ENCODE assay signal across 11 cellular contexts in genomic region chr1:27719286-27720251, GRCh38. TPM values are rescaled to one million over a fixed set of nuclear protein-coding genes. Genes with fewer than 3 reads are reported as not detected.
DNase-seq lines count a peak whose midpoint lies in the region; ATAC-seq and TF ChIP-seq lines count a peak whose summit lies in the region.
"Had no signal": no experiment of that assay in that cellular context is flagged by ENCODE, and none has a peak within 500 bp of the region (broad histone marks: within the 10 kb centered on the region; RNA-seq: fewer than 3 reads in every experiment).

No MANE protein-coding gene starts in this region.

- POLR2A ChIA-PET in MCF 10A (lab: Yijun Ruan, JAX) (interaction anchor here (0.6 to 1.0 kb wide), 4 partner anchors 23 to 770 kb away, joined by 3 read pairs; no protein-coding TSS in a partner anchor), Panc1 (lab: Charles Lee) (interaction anchor here (0.7 to 1.1 kb wide), 3 partner anchors 14 to 1414 kb away, joined by 3 to 6 read pairs (median 3); no protein-coding TSS in a partner anchor)

- H3K4me1 ChIP-seq in breast epithelium = no peaks in the 10 kb centered on the region
- H3K4me1 ChIP-seq in Panc1 (ENCODE audit: control insufficient read depth, insufficient read depth, low read length) = no peaks in the 10 kb centered on the region

- H3K4me3 ChIP-seq in breast epithelium = no peak overlapping the region
- H3K4me3 ChIP-seq in Panc1 (ENCODE audit: low read depth in 2 of 2, low read length in 2 of 2) = no peak overlapping the region
- no peak overlapping the region for H3K4me3 ChIP-seq in fibroblast of pulmonary artery (replicated peaks; ENCODE audit: low read depth, low read length)

- no peak overlapping the region for H3K27ac ChIP-seq in breast epithelium
- H3K27ac ChIP-seq in Panc1 (ENCODE audit: low read length) = no peak overlapping the region

- H3K4me3 Mint-ChIP-seq in MCF 10A (ENCODE audit: unreplicated experiment) = no peak overlapping the region
- H3K4me3 Mint-ChIP-seq: CD14-positive monocyte, endodermal cell had no signal

- H3K27me3 Mint-ChIP-seq in MCF 10A (ENCODE audit: insufficient read depth, unreplicated experiment) = peaks cover 53% of the 10 kb centered on the region

- no peaks in the 10 kb centered on the region for H3K36me3 Mint-ChIP-seq in MCF 10A (ENCODE audit: insufficient read depth, unreplicated experiment)
- H3K36me3 Mint-ChIP-seq: CD14-positive monocyte had no signal

- in situ Hi-C loops in Panc1 (cut with HindIII; ENCODE audit: low pct_unique_long_range_greater_than_20kb, low sequenced_read_pairs) = no loop called here

- H3K36me3 ChIP-seq in breast epithelium = no peaks in the 10 kb centered on the region
- H3K36me3 ChIP-seq in Panc1 (ENCODE audit: control insufficient read depth, insufficient read depth, low read length) = no peaks in the 10 kb centered on the region

- H3K27ac Mint-ChIP-seq in MCF 10A (ENCODE audit: low read depth, unreplicated experiment) = no peak overlapping the region
- H3K27ac Mint-ChIP-seq: CD14-positive monocyte, endodermal cell had no signal

- intact Hi-C loops in MCF 10A (cut with micrococcal nuclease) (loop anchor here (1.0 to 10.0 kb wide), 2 partner anchors 50 to 115 kb away; partner anchors contain the start of gene PPP1R8), breast epithelium (cut with DNase I; ENCODE audit: low total_unique reads) (no loop called here), Panc1 (cut with micrococcal nuclease; ENCODE audit: unreplicated experiment) (no loop called here)

- H3K27me3 ChIP-seq in breast epithelium = no peaks in the 10 kb centered on the region
- H3K27me3 ChIP-seq in Panc1 (ENCODE audit: control insufficient read depth, insufficient read depth, low read length) = peaks cover 3% of the 10 kb centered on the region; the same call in 1 of the 2 replicates

- ATAC-seq in Panc1 = peak; percentile 71; the same call in 1 of the 2 replicates
- ATAC-seq in GM18517 (IDR thresholded peaks at IDR 0.05; ENCODE audit: unreplicated experiment) = no peak

- CTCF ChIA-PET in MCF 10A (lab: Yijun Ruan, JAX) (interaction anchor here (0.7 to 1.3 kb wide), 7 partner anchors 10 to 423 kb away, joined by 3 to 9 read pairs (median 4); no protein-coding TSS in a partner anchor), Panc1 (lab: Charles Lee) (interaction anchor here (1.3 to 1.4 kb wide), 2 partner anchors 50 to 53 kb away, joined by 4 read pairs; partner anchors contain the start of gene STX12)

- peaks cover 16% of the 10 kb centered on the region for H3K9me3 Mint-ChIP-seq in MCF 10A (ENCODE audit: unreplicated experiment)

- H3K4me1 Mint-ChIP-seq in MCF 10A (ENCODE audit: insufficient read depth, unreplicated experiment) = no peaks in the 10 kb centered on the region

- TF ChIP-seq POLR2A in breast epithelium (IDR thresholded peaks at IDR 0.05) = no peak

- BruUV-seq in MCF 10A (replicated peaks; lab: Mats Ljungman, UMichigan) (no TSS peak), Panc1 (replicated peaks; lab: Mats Ljungman, UMichigan) (no TSS peak)

- H3K9me3 ChIP-seq in breast epithelium = no peaks in the 10 kb centered on the region
- no peaks in the 10 kb centered on the region for H3K9me3 ChIP-seq in Panc1 (ENCODE audit: control insufficient read depth, insufficient read depth, low read depth, low read length)

- peak; percentile 10 for DNase-seq in MCF 10A (ENCODE audit: unreplicated experiment)
- no peak for DNase-seq in breast epithelium (ENCODE audit: low spot score in 2 of 2)
- DNase-seq in Panc1 (ENCODE audit: low read depth, low spot score) = no peak
- peak; percentile 22 for DNase-seq in fibroblast of pulmonary artery (ENCODE audit: low read depth)
- no peak for DNase-seq in SK-N-DZ (ENCODE audit: low spot score)
- no peak for DNase-seq in central memory CD4-positive, alpha-beta T cell
- DNase-seq in MV-4-11 (lab: John Stamatoyannopoulos, UW) = no peak
- DNase-seq: endodermal cell, NCI-H1092 had no signal

- TF ChIP-seq CTCF in MCF 10A (IDR thresholded peaks at IDR 0.05; ENCODE audit: unreplicated experiment) (peak; percentile 14), breast epithelium (IDR thresholded peaks at IDR 0.05) (no peak), Panc1 (IDR thresholded peaks at IDR 0.05) (no peak; the same call in 1 of the 2 replicates), fibroblast of pulmonary artery (IDR thresholded peaks at IDR 0.05; ENCODE audit: low read length, missing control alignments) (peak; percentile 54)

RNA-seq across cellular contexts. Expression of gene FAM76A, which starts 6.2 kb away (rescaled TPM):
- total RNA-seq in MCF 10A (2022) (9.7 and 9.9 TPM in 2 replicates), breast epithelium (10 to 100 TPM; 13.5 to 34.2 (median 14.4) TPM), Panc1 (2021; ENCODE audit: unreplicated experiment) (15.4 TPM)
- polyA plus RNA-seq in Panc1 (2012; ENCODE audit: insufficient read length) = 7.2 TPM
- 9.1 and 10.8 TPM in 2 replicates for polyA plus RNA-seq in SK-N-DZ (2014; cell fraction: cytosol; rRNA removed)
- polyA plus RNA-seq in SK-N-DZ (2014; cell fraction: nucleus; rRNA removed) = 7.5 and 9.3 TPM in 2 replicates

RNA-seq across cellular contexts. Expression of gene IFI6, which starts 47.6 kb away (rescaled TPM):
- total RNA-seq in MCF 10A (2022) (3.8 and 5.8 TPM in 2 replicates), breast epithelium (10 to 100 TPM; 18.7 to 50.6 (median 47.4) TPM), Panc1 (2021; ENCODE audit: unreplicated experiment) (39.1 TPM)
- polyA plus RNA-seq in Panc1 (2012; ENCODE audit: insufficient read length) = 42.2 TPM
- polyA plus RNA-seq in SK-N-DZ (2014; cell fraction: cytosol; rRNA removed) = 1.6 and 4.4 TPM in 2 replicates
- polyA plus RNA-seq in SK-N-DZ (2014; cell fraction: nucleus; rRNA removed) = 0.45 TPM in 1 of 2 replicates, not detected in the other

RNA-seq across cellular contexts. Expression of gene STX12, which starts 53.5 kb away (rescaled TPM):
- total RNA-seq in MCF 10A (2022) = 34.6 and 36.1 TPM in 2 replicates
- total RNA-seq in breast epithelium = 100 to 1,000 TPM in 1 of 3 donors, 10 to 100 TPM in 2; 62.3 to 165 (median 80.8) TPM
- 25.3 TPM for total RNA-seq in Panc1 (2021; ENCODE audit: unreplicated experiment)
- polyA plus RNA-seq in Panc1 (2012; ENCODE audit: insufficient read length) = 21.2 TPM
- 32.9 and 37.6 TPM in 2 replicates for polyA plus RNA-seq in SK-N-DZ (2014; cell fraction: cytosol; rRNA removed)
- 22.9 and 28.5 TPM in 2 replicates for polyA plus RNA-seq in SK-N-DZ (2014; cell fraction: nucleus; rRNA removed)

Comparison
In these comparisons a context has a peak if more than half of its experiments do, and no peak if none do; other contexts are left out.
1. DNase-seq: peak in MCF 10A (single experiment) and fibroblast of pulmonary artery (single experiment); none in breast epithelium (0 of 2), Panc1 (single experiment), SK-N-DZ (single experiment), central memory CD4-positive, alpha-beta T cell (single experiment) and MV-4-11 (single experiment).
2. CTCF ChIP-seq: peak in MCF 10A (single experiment) and fibroblast of pulmonary artery (single experiment); none in breast epithelium (0 of 3) and Panc1 (single experiment).